1 cellular context compared by ENCODE assay signal in genomic region chr10:47384148-47384921, GRCh38.
TF ChIP-seq lines count a peak whose summit lies in the region.

Gene ZNF488, minus strand, starts transcription at chr10:47384293. Its CDS starts 15,464 bp downstream, at chr10:47368829.

TF ChIP-seq in K562, 482 proteins besides CTCF, POLR2A, EP300 and RAD21 (continued from another document and continues in another):
- TF ChIP-seq ZNF609 (CRISPR knock-in tag; IDR thresholded peaks at IDR 0.05; ENCODE audit: borderline replicate concordance) (no peak), ZNF75A (CRISPR knock-in tag; IDR thresholded peaks at IDR 0.05) (no peak), SMAD3 (CRISPR knock-in tag; conservative IDR thresholded peaks at IDR 0.05) (no peak), HOMEZ (CRISPR knock-in tag; IDR thresholded peaks at IDR 0.05) (no peak), MAFG (tag; conservative IDR thresholded peaks at IDR 0.05) (no peak), HDAC2 (IDR thresholded peaks at IDR 0.05) (no peak), SMARCA5 (IDR thresholded peaks at IDR 0.05) (no peak), MED1 (CRISPR knock-in tag; IDR thresholded peaks at IDR 0.05; ENCODE audit: borderline replicate concordance) (no peak), SRF (CRISPR knock-in tag; IDR thresholded peaks at IDR 0.05) (0 out of 4 replicates have a peak, but pooled peaks of 1 of the 2 experiments have one; percentile 32), POLR2B (IDR thresholded peaks at IDR 0.05; ENCODE audit: low read depth, partially characterized antibody) (no peak), HCFC1 (IDR thresholded peaks at IDR 0.05; ENCODE audit: low read depth, low read length) (0 out of 2 replicates have a peak, but pooled peaks have one; percentile 0), SOX6 (IDR thresholded peaks at IDR 0.05) (no peak), BACH1 (tag; IDR thresholded peaks at IDR 0.05) (no peak), PPARD (CRISPR knock-in tag; IDR thresholded peaks at IDR 0.05) (no peak), ATF1 (CRISPR knock-in tag; IDR thresholded peaks at IDR 0.05) (no peak), ATF1 (tag; IDR thresholded peaks at IDR 0.05) (0 out of 2 replicates have a peak, but pooled peaks have one; percentile 45), ZNF133 (CRISPR knock-in tag; IDR thresholded peaks at IDR 0.05) (no peak), ZNF12 (CRISPR knock-in tag; IDR thresholded peaks at IDR 0.05) (no peak), NRF1 (conservative IDR thresholded peaks at IDR 0.05 in 1 of 2, IDR thresholded peaks at IDR 0.05 in 1 of 2) (peak; percentile 73 to 74), NR4A1 (CRISPR knock-in tag; IDR thresholded peaks at IDR 0.05) (no peak), NR4A1 (tag; IDR thresholded peaks at IDR 0.05) (0 out of 2 replicates have a peak, but pooled peaks have one; percentile 24), MYBL2 (IDR thresholded peaks at IDR 0.05; ENCODE audit: low read depth) (no peak), MYBL2 (CRISPR knock-in tag; IDR thresholded peaks at IDR 0.05; ENCODE audit: borderline replicate concordance) (no peak), NR2C2 (CRISPR knock-in tag; IDR thresholded peaks at IDR 0.05) (no peak), NR2C2 (tag; IDR thresholded peaks at IDR 0.05) (no peak), ZFPM2 (CRISPR knock-in tag; IDR thresholded peaks at IDR 0.05) (no peak), ZNF77 (CRISPR knock-in tag; IDR thresholded peaks at IDR 0.05) (no peak), HDGF (IDR thresholded peaks at IDR 0.05) (no peak), HMGXB4 (CRISPR knock-in tag; IDR thresholded peaks at IDR 0.05) (no peak), ZBTB17 (CRISPR knock-in tag; IDR thresholded peaks at IDR 0.05) (no peak), DPF2 (IDR thresholded peaks at IDR 0.05) (no peak), ARID4B (CRISPR knock-in tag; IDR thresholded peaks at IDR 0.05) (no peak), PHF8 (IDR thresholded peaks at IDR 0.05; ENCODE audit: borderline replicate concordance, low read length) (peak; percentile 30; the same call in 1 of the 2 replicates), CBFA2T3 (IDR thresholded peaks at IDR 0.05) (no peak), NCOA1 (IDR thresholded peaks at IDR 0.05; ENCODE audit: low read depth) (no peak), DNMT1 (IDR thresholded peaks at IDR 0.05) (no peak), ZNF316 (IDR thresholded peaks at IDR 0.05) (no peak), ZNF121 (CRISPR knock-in tag; conservative IDR thresholded peaks at IDR 0.05) (no peak), SMARCB1 (IDR thresholded peaks at IDR 0.05; ENCODE audit: insufficient read length, low read depth) (no peak)
- TF ChIP-seq, protein P1, sequence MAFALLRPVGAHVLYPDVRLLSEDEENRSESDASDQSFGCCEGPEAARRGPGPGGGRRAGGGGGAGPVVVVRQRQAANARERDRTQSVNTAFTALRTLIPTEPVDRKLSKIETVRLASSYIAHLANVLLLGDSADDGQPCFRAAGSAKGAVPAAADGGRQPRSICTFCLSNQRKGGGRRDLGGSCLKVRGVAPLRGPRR (CRISPR knock-in tag; IDR thresholded peaks at IDR 0.05): no peak
- TF ChIP-seq, protein P2, sequence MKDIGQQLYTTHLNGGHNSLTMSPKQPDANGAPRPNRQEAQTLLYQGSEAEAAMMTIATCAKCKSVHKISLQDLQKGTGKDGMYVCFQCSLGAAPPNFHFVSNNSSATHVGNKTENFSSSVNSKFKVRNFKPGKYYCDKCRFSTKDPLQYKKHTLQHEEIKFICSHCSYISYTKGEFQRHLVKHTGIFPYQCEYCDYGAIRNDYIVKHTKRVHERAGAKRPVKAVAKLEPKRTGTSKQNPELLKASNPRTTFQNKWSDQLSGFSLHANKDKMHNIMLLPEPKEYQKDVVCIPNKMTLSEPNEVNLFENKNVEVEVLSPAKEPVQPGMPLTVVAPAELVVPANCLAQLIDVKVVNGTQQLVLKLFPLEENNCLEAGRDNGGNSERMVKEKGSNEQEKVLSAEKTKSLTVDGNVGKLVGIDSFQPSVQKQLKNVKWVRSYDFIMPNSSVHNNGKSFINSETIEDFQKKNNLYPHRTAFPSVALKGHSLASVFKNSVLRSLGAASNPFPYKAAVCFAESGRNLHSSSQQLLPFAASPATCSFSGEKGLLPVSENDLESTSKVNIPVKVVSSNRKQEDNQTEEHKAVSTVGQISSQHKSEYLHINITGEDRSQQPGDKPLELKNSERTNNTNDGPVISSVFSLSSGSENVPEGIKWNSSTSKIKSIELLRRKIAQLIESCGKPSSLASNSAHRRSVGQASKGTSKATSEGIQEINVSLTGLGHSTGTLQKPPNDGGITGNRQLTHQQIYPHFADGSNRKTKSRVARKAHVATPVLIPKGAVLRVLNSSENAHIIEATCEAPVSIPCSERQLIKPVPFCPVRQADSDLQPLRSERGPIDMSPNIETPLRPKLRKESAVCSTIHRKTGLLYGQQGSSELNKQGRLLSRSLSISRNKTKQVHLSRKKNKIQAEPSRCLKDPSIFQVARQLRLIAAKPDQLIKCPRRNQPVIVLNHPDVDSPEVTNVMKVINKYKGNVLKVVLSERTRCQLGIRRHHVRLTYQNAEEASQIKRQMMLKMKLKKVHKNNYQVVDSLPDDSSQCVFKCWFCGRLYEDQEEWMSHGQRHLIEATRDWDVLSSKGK (CRISPR knock-in tag; IDR thresholded peaks at IDR 0.05): no peak
- TF ChIP-seq, protein P3, sequence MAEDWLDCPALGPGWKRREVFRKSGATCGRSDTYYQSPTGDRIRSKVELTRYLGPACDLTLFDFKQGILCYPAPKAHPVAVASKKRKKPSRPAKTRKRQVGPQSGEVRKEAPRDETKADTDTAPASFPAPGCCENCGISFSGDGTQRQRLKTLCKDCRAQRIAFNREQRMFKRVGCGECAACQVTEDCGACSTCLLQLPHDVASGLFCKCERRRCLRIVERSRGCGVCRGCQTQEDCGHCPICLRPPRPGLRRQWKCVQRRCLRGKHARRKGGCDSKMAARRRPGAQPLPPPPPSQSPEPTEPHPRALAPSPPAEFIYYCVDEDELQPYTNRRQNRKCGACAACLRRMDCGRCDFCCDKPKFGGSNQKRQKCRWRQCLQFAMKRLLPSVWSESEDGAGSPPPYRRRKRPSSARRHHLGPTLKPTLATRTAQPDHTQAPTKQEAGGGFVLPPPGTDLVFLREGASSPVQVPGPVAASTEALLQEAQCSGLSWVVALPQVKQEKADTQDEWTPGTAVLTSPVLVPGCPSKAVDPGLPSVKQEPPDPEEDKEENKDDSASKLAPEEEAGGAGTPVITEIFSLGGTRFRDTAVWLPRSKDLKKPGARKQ (CRISPR knock-in tag; IDR thresholded peaks at IDR 0.05): no peak
- TF ChIP-seq, protein P4, sequence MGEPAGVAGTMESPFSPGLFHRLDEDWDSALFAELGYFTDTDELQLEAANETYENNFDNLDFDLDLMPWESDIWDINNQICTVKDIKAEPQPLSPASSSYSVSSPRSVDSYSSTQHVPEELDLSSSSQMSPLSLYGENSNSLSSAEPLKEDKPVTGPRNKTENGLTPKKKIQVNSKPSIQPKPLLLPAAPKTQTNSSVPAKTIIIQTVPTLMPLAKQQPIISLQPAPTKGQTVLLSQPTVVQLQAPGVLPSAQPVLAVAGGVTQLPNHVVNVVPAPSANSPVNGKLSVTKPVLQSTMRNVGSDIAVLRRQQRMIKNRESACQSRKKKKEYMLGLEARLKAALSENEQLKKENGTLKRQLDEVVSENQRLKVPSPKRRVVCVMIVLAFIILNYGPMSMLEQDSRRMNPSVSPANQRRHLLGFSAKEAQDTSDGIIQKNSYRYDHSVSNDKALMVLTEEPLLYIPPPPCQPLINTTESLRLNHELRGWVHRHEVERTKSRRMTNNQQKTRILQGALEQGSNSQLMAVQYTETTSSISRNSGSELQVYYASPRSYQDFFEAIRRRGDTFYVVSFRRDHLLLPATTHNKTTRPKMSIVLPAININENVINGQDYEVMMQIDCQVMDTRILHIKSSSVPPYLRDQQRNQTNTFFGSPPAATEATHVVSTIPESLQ (CRISPR knock-in tag; IDR thresholded peaks at IDR 0.05): no peak
- TF ChIP-seq, protein P5, sequence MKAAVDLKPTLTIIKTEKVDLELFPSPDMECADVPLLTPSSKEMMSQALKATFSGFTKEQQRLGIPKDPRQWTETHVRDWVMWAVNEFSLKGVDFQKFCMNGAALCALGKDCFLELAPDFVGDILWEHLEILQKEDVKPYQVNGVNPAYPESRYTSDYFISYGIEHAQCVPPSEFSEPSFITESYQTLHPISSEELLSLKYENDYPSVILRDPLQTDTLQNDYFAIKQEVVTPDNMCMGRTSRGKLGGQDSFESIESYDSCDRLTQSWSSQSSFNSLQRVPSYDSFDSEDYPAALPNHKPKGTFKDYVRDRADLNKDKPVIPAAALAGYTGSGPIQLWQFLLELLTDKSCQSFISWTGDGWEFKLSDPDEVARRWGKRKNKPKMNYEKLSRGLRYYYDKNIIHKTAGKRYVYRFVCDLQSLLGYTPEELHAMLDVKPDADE (conservative IDR thresholded peaks at IDR 0.05; ENCODE audit: control insufficient read depth, low read depth, low read length): 0 out of 2 replicates have a peak, but pooled peaks have one; percentile 43
